ENCODE assay signal across 17 cellular contexts in genomic region chr6:110541701-110542309, GRCh38.
DNase-seq lines count a peak whose midpoint lies in the region; TF ChIP-seq lines count a peak whose summit lies in the region.
"Had no signal": no experiment of that assay in that cellular context is flagged by ENCODE, and none has a peak within 500 bp of the region (broad histone marks: within the 10 kb centered on the region; RNA-seq: fewer than 3 reads in every experiment).

No MANE protein-coding gene starts in this region.

- H3K4me1 Mint-ChIP-seq in neural crest cell, result peaks cover 22% of the 10 kb centered on the region

- H3K4me1 ChIP-seq in adipocyte (ENCODE audit: control insufficient read depth, insufficient read depth, low read length) (peaks cover 28% of the 10 kb centered on the region), BE2C (no peaks in the 10 kb centered on the region; the same call in 1 of the 2 replicates)
- H3K4me1 ChIP-seq: parathyroid adenoma had no signal

- TF ChIP-seq CTCF in neural crest cell (conservative IDR thresholded peaks at IDR 0.05), result no peak
- no peak for TF ChIP-seq CTCF in BE2C (IDR thresholded peaks at IDR 0.05; ENCODE audit: low read depth, low read length)

- DNase-seq in COLO829 (ENCODE audit: low spot score) (peak; percentile 56), adipocyte (ENCODE audit: low read depth) (peak; percentile 61), head of caudate nucleus (peak; percentile 66 to 94 (median 84)), neural crest cell (ENCODE audit: low read depth, low spot score) (no peak), NCI-H1694 (lab: John Stamatoyannopoulos, UW) (no peak), NCI-H2196 (lab: John Stamatoyannopoulos, UW; ENCODE audit: unreplicated experiment) (no peak), BE2C (no peak), NCI-H1092 (lab: John Stamatoyannopoulos, UW) (no peak)
- DNase-seq: activated CD4-positive, alpha-beta T cell treated with anti-CD3 and anti-CD28 coated beads, Interleukin-2, amount 50 U/mL, for 4 hours; brain microvascular endothelial cell; DMS53; mammary epithelial cell; NCI-H1092 treated with DMSO at 0.1 percent for 48 hours; PC-9 had no signal

- intact Hi-C loops in head of caudate nucleus (cut with DNase I), result no loop called here

- peaks cover 16% of the 10 kb centered on the region for H3K9me3 Mint-ChIP-seq in neural crest cell

- H3K4me3 Mint-ChIP-seq in neural crest cell, result no peak overlapping the region
- H3K4me3 Mint-ChIP-seq: activated T-helper 1 cell treated with anti-CD3 and anti-CD28 coated beads, Interleukin-12 subunit alpha, Interleukin-12 subunit beta, Interleukin-2, Interleukin-4 antibody, amounts not matched to agents 30 ng/mL and 10 ng/mL and 1 ng/mL, durations not matched to agents 14 hours and 24 hours and 36 hours; T-helper 1 cell treated with Interleukin-12 subunit alpha and Interleukin-12 subunit beta and Interleukin-4 antibody, amounts not matched to agents 30 μg/mL and 1 μg/mL, for 36 hours had no signal

- H3K27me3 ChIP-seq in adipocyte (replicated peaks; ENCODE audit: control insufficient read depth, insufficient read depth, low read length) (no peaks in the 10 kb centered on the region), BE2C (no peaks in the 10 kb centered on the region)
- H3K27me3 ChIP-seq: brain microvascular endothelial cell had no signal

- H3K9ac ChIP-seq in adipocyte (ENCODE audit: low read length), result no peak overlapping the region
- H3K9ac ChIP-seq: parathyroid adenoma had no signal

- H3K27me3 Mint-ChIP-seq in neural crest cell (ENCODE audit: low read depth), result peaks cover 5% of the 10 kb centered on the region

- H3K36me3 Mint-ChIP-seq in neural crest cell (ENCODE audit: low read depth), result peaks cover 3% of the 10 kb centered on the region

- H3K4me3 ChIP-seq in adipocyte (ENCODE audit: low read length) (peak overlapping the region; percentile 46), BE2C (ENCODE audit: low read depth, low read length) (no peak overlapping the region)
- H3K4me3 ChIP-seq: PC-9 had no signal

- peak overlapping the region; percentile 94 for H3K27ac Mint-ChIP-seq in neural crest cell (ENCODE audit: unreplicated experiment)
- H3K27ac Mint-ChIP-seq: activated T-helper 1 cell treated with anti-CD3 and anti-CD28 coated beads, Interleukin-12 subunit alpha, Interleukin-12 subunit beta, Interleukin-2, Interleukin-4 antibody, amounts not matched to agents 30 ng/mL and 10 ng/mL and 1 ng/mL, durations not matched to agents 14 hours and 24 hours and 36 hours; T-helper 1 cell treated with Interleukin-12 subunit alpha and Interleukin-12 subunit beta and Interleukin-4 antibody, amounts not matched to agents 30 μg/mL and 1 μg/mL, for 36 hours had no signal

- peaks cover 4% of the 10 kb centered on the region for H3K9me3 ChIP-seq in adipocyte (ENCODE audit: control insufficient read depth, low read length)
- no peaks in the 10 kb centered on the region for H3K9me3 ChIP-seq in BE2C

- no peaks in the 10 kb centered on the region for H3K36me3 ChIP-seq in adipocyte (ENCODE audit: control insufficient read depth, insufficient read depth, low read length, severe bottlenecking)
- H3K36me3 ChIP-seq in BE2C, result no peaks in the 10 kb centered on the region
- H3K36me3 ChIP-seq: brain microvascular endothelial cell had no signal

Comparison
In these comparisons a context has a peak if more than half of its experiments do, and no peak if none do; other contexts are left out.
1. DNase-seq: peak in COLO829 (single experiment), adipocyte (single experiment) and head of caudate nucleus (42 of 42); none in neural crest cell (single experiment), NCI-H1694 (single experiment), NCI-H2196 (single experiment), BE2C (single experiment) and NCI-H1092 (single experiment).